Comparison of ENCODE assay signal across 1 cellular context in the genomic region with DNA sequence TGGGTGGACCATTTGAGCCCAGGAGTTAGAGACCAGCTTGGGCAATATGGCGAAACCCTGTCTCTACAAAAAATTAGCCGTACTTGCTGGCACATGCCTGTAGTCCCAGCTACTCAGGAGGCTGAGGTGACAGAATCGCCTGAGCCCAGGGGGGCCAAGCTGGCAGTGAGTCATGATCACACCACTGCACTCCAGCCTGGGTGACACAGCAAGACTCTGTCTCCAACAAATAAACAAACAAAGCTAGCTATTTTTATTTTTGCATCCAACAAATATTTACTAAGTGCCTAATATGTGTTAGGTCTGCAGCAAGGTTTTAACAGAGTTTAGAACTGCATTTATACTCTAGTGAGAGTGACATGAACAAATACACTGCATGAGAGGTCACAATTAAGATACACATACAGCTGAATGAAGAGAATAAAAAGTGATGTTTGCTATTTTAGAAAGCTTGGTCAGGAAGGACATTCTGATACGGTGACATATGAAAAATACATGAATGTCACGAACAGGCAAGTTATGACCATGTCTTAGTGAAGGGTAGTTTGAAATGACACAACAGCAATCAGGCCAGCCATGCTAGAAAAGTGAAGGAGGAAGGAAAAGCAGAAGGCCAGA.
TF ChIP-seq lines count a peak whose summit lies in the region.

No MANE protein-coding gene starts in this region.

TF ChIP-seq in K562, 482 proteins besides CTCF, POLR2A, EP300 and RAD21 (continued from another document and continues in another):
- TF ChIP-seq, protein P1, sequence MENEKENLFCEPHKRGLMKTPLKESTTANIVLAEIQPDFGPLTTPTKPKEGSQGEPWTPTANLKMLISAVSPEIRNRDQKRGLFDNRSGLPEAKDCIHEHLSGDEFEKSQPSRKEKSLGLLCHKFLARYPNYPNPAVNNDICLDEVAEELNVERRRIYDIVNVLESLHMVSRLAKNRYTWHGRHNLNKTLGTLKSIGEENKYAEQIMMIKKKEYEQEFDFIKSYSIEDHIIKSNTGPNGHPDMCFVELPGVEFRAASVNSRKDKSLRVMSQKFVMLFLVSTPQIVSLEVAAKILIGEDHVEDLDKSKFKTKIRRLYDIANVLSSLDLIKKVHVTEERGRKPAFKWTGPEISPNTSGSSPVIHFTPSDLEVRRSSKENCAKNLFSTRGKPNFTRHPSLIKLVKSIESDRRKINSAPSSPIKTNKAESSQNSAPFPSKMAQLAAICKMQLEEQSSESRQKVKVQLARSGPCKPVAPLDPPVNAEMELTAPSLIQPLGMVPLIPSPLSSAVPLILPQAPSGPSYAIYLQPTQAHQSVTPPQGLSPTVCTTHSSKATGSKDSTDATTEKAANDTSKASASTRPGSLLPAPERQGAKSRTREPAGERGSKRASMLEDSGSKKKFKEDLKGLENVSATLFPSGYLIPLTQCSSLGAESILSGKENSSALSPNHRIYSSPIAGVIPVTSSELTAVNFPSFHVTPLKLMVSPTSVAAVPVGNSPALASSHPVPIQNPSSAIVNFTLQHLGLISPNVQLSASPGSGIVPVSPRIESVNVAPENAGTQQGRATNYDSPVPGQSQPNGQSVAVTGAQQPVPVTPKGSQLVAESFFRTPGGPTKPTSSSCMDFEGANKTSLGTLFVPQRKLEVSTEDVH (IDR thresholded peaks at IDR 0.05; ENCODE audit: low read depth, partially characterized antibody) = no peak
- TF ChIP-seq ZFP36 (IDR thresholded peaks at IDR 0.05; ENCODE audit: low read depth, low read length, partially characterized antibody) = no peak
- TF ChIP-seq ZNF551 (CRISPR knock-in tag; IDR thresholded peaks at IDR 0.05) = no peak
- TF ChIP-seq PRMT5 (CRISPR knock-in tag; IDR thresholded peaks at IDR 0.05) = no peak
- no peak for TF ChIP-seq ZKSCAN1 (IDR thresholded peaks at IDR 0.05; ENCODE audit: low read depth, low read length)
- TF ChIP-seq ELF4 (CRISPR knock-in tag; IDR thresholded peaks at IDR 0.05) = peak; percentile 52; the same call in 1 of the 2 replicates
- TF ChIP-seq DLX4 (CRISPR knock-in tag; IDR thresholded peaks at IDR 0.05) = no peak
- TF ChIP-seq HSF4 (CRISPR knock-in tag; IDR thresholded peaks at IDR 0.05; ENCODE audit: borderline replicate concordance) = 0 out of 2 replicates have a peak, but pooled peaks have one; percentile 28
- TF ChIP-seq ZNF408 (CRISPR knock-in tag; IDR thresholded peaks at IDR 0.05; ENCODE audit: low read depth) = no peak
- TF ChIP-seq ZNF407 (IDR thresholded peaks at IDR 0.05; ENCODE audit: low read depth) = no peak
- no peak for TF ChIP-seq CREB5 (CRISPR knock-in tag; IDR thresholded peaks at IDR 0.05)
- TF ChIP-seq HOMEZ (CRISPR knock-in tag; IDR thresholded peaks at IDR 0.05) = no peak
- no peak for TF ChIP-seq HMGN3 (IDR thresholded peaks at IDR 0.05; ENCODE audit: borderline replicate concordance, extremely low read depth, insufficient read length, low read depth, low read length)
- no peak for TF ChIP-seq ESRRB (CRISPR knock-in tag; IDR thresholded peaks at IDR 0.05; ENCODE audit: borderline replicate concordance)
- no peak for TF ChIP-seq CREBBP (IDR thresholded peaks at IDR 0.05; ENCODE audit: low read depth, low read length)
- TF ChIP-seq ZNF253 (CRISPR knock-in tag; conservative IDR thresholded peaks at IDR 0.05) = no peak
- no peak for TF ChIP-seq ZNF707 (CRISPR knock-in tag; conservative IDR thresholded peaks at IDR 0.05)
- TF ChIP-seq FOS (IDR thresholded peaks at IDR 0.05; ENCODE audit: extremely low read depth, insufficient read length) = peak; percentile 50
- TF ChIP-seq ZNF263 (CRISPR knock-in tag; IDR thresholded peaks at IDR 0.05; ENCODE audit: borderline replicate concordance) = no peak
- TF ChIP-seq CEBPG (CRISPR knock-in tag; IDR thresholded peaks at IDR 0.05) = no peak
- peak in 1 of 2 experiments; percentile 47; a peak in 2 of 4 replicates for TF ChIP-seq CEBPG (tag; conservative IDR thresholded peaks at IDR 0.05 in 1 of 2, IDR thresholded peaks at IDR 0.05 in 1 of 2)
- TF ChIP-seq NR4A1 (CRISPR knock-in tag; IDR thresholded peaks at IDR 0.05) = no peak
- peak; percentile 56; the same call in 1 of the 2 replicates for TF ChIP-seq NR4A1 (tag; IDR thresholded peaks at IDR 0.05)
- no peak for TF ChIP-seq ZNF133 (CRISPR knock-in tag; IDR thresholded peaks at IDR 0.05)
- TF ChIP-seq JUN (IDR thresholded peaks at IDR 0.05; ENCODE audit: borderline replicate concordance, low read depth, low read length) = peak; percentile 87
- TF ChIP-seq JUN (CRISPR knock-in tag; IDR thresholded peaks at IDR 0.05; ENCODE audit: borderline replicate concordance) = no peak
- TF ChIP-seq HDAC2 (IDR thresholded peaks at IDR 0.05) = no peak
- TF ChIP-seq TAF9B (IDR thresholded peaks at IDR 0.05; ENCODE audit: partially characterized antibody) = peak; percentile 48
- no peak for TF ChIP-seq ZEB2 (IDR thresholded peaks at IDR 0.05)
- TF ChIP-seq OTX1 (CRISPR knock-in tag; IDR thresholded peaks at IDR 0.05) = no peak
- no peak for TF ChIP-seq FOXM1 (IDR thresholded peaks at IDR 0.05; ENCODE audit: low read depth)
- no peak for TF ChIP-seq FOXM1 (CRISPR knock-in tag; IDR thresholded peaks at IDR 0.05; ENCODE audit: low read depth)
- TF ChIP-seq ZNF354B (CRISPR knock-in tag; IDR thresholded peaks at IDR 0.05) = no peak
- peak; percentile 10; the same call in 1 of the 2 replicates for TF ChIP-seq ZBTB17 (CRISPR knock-in tag; IDR thresholded peaks at IDR 0.05)
- peak; percentile 47; the same call in 1 of the 2 replicates for TF ChIP-seq ATF7 (IDR thresholded peaks at IDR 0.05)
- no peak for TF ChIP-seq SAFB2 (IDR thresholded peaks at IDR 0.05; ENCODE audit: borderline replicate concordance, low read depth, low read length, severe bottlenecking)
- TF ChIP-seq ZNF699 (CRISPR knock-in tag; IDR thresholded peaks at IDR 0.05; ENCODE audit: insufficient replicate concordance) = no peak
- TF ChIP-seq HDAC1 (IDR thresholded peaks at IDR 0.05) = no peak; a peak in 1 of 4 replicates
- no peak for TF ChIP-seq SMARCB1 (IDR thresholded peaks at IDR 0.05; ENCODE audit: insufficient read length, low read depth)
- no peak for TF ChIP-seq RBM17 (IDR thresholded peaks at IDR 0.05; ENCODE audit: borderline replicate concordance, low read depth, low read length)
- TF ChIP-seq, protein P2, sequence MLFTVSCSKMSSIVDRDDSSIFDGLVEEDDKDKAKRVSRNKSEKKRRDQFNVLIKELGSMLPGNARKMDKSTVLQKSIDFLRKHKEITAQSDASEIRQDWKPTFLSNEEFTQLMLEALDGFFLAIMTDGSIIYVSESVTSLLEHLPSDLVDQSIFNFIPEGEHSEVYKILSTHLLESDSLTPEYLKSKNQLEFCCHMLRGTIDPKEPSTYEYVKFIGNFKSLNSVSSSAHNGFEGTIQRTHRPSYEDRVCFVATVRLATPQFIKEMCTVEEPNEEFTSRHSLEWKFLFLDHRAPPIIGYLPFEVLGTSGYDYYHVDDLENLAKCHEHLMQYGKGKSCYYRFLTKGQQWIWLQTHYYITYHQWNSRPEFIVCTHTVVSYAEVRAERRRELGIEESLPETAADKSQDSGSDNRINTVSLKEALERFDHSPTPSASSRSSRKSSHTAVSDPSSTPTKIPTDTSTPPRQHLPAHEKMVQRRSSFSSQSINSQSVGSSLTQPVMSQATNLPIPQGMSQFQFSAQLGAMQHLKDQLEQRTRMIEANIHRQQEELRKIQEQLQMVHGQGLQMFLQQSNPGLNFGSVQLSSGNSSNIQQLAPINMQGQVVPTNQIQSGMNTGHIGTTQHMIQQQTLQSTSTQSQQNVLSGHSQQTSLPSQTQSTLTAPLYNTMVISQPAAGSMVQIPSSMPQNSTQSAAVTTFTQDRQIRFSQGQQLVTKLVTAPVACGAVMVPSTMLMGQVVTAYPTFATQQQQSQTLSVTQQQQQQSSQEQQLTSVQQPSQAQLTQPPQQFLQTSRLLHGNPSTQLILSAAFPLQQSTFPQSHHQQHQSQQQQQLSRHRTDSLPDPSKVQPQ (CRISPR knock-in tag; IDR thresholded peaks at IDR 0.05; ENCODE audit: borderline replicate concordance) = peak; percentile 22; the same call in 1 of the 2 replicates
- TF ChIP-seq PHB2 (IDR thresholded peaks at IDR 0.05; ENCODE audit: low read depth) = no peak
- no peak for TF ChIP-seq KLF1 (tag; IDR thresholded peaks at IDR 0.05)
- no peak for TF ChIP-seq ARHGAP35 (IDR thresholded peaks at IDR 0.05; ENCODE audit: partially characterized antibody)
- TF ChIP-seq GATAD2B (IDR thresholded peaks at IDR 0.05; ENCODE audit: borderline replicate concordance) = no peak
- TF ChIP-seq HNRNPL (IDR thresholded peaks at IDR 0.05; ENCODE audit: low read depth, low read length) = no peak
